Comparison of ENCODE assay signal across 15 cellular contexts in genomic region chr19:7475665-7476064, GRCh38. TPM values are rescaled to one million over a fixed set of nuclear protein-coding genes. Genes with fewer than 3 reads are reported as not detected.
DNase-seq lines count a peak whose midpoint lies in the region; ATAC-seq lines count a peak whose summit lies in the region.
"Had no signal": no experiment of that assay in that cellular context is flagged by ENCODE, and none has a peak within 500 bp of the region (broad histone marks: within the 10 kb centered on the region; RNA-seq: fewer than 3 reads in every experiment).

No MANE protein-coding gene starts in this region.

- peaks cover 14% of the 10 kb centered on the region for H3K36me3 Mint-ChIP-seq in activated T-cell treated with anti-CD3 and anti-CD28 coated beads, Interleukin-2, amount 50 U/mL, for 24 hours (ENCODE audit: low read depth)
- H3K36me3 Mint-ChIP-seq in T-helper 17 cell (ENCODE audit: low read depth) (peaks cover 2% of the 10 kb centered on the region), memory B cell (peaks cover 9% of the 10 kb centered on the region)

- no peak for ATAC-seq in T-helper 17 cell
- ATAC-seq in memory B cell (ENCODE audit: low read depth), result no peak

- no peaks in the 10 kb centered on the region for H3K27me3 Mint-ChIP-seq in activated T-cell treated with anti-CD3 and anti-CD28 coated beads, Interleukin-2, amount 50 U/mL, for 24 hours
- no peaks in the 10 kb centered on the region for H3K27me3 Mint-ChIP-seq in T-helper 17 cell
- no peaks in the 10 kb centered on the region for H3K27me3 Mint-ChIP-seq in memory B cell

- H3K4me3 Mint-ChIP-seq in activated T-cell treated with anti-CD3 and anti-CD28 coated beads, Interleukin-2, amount 50 U/mL, for 24 hours, result no peak overlapping the region
- H3K4me3 Mint-ChIP-seq in T-helper 17 cell (no peak overlapping the region), memory B cell (no peak overlapping the region)

- peak overlapping the region; percentile 57 for H3K27ac Mint-ChIP-seq in activated T-cell treated with anti-CD3 and anti-CD28 coated beads, Interleukin-2, amount 50 U/mL, for 24 hours
- peak overlapping the region; percentile 24 for H3K27ac Mint-ChIP-seq in T-helper 17 cell
- peak overlapping the region; percentile 20 for H3K27ac Mint-ChIP-seq in memory B cell

- DNase-seq in activated T-cell treated with anti-CD3 and anti-CD28 coated beads, Interleukin-2, amount 50 U/mL, for 24 hours, result no peak
- DNase-seq in activated T-cell treated with anti-CD3 and anti-CD28 coated beads, Interleukin-2, amount 50 U/mL, for 1 hour, result no peak
- DNase-seq in T-helper 17 cell (no peak), memory B cell (ENCODE audit: low spot score in 2 of 2) (no peak), A172 (ENCODE audit: low spot score) (no peak), OCI-M1 (lab: John Stamatoyannopoulos, UW) (no peak), iPS-NIHi11 (ENCODE audit: low spot score) (no peak)
- DNase-seq: Kasumi-1, MM.1S, NCI-H1048, NCI-H1417 treated with DMSO at 0.1 percent for 48 hours, NCI-H187, NCI-H446 treated with DMSO at 0.1 percent for 48 hours, NCI-H526 treated with DMSO at 0.1 percent for 48 hours, SHP77 had no signal

- H3K9me3 Mint-ChIP-seq in activated T-cell treated with anti-CD3 and anti-CD28 coated beads, Interleukin-2, amount 50 U/mL, for 24 hours, result no peaks in the 10 kb centered on the region
- H3K9me3 Mint-ChIP-seq in memory B cell, result no peaks in the 10 kb centered on the region

- no peaks in the 10 kb centered on the region for H3K4me1 Mint-ChIP-seq in activated T-cell treated with anti-CD3 and anti-CD28 coated beads, Interleukin-2, amount 50 U/mL, for 24 hours (ENCODE audit: low read depth)
- H3K4me1 Mint-ChIP-seq in T-helper 17 cell, result peaks cover 2% of the 10 kb centered on the region
- H3K4me1 Mint-ChIP-seq in memory B cell, result peaks cover 14% of the 10 kb centered on the region

- no peaks in the 10 kb centered on the region for H3K9me3 ChIP-seq in T-helper 17 cell (ENCODE audit: control insufficient read depth, low read length, poor library complexity, severe bottlenecking)

RNA-seq across cellular contexts. Expression of gene PEX11G, which starts 13.2 kb away (rescaled TPM):
- total RNA-seq in T-helper 17 cell, result not detected
- 3.0 and 6.7 TPM in 2 replicates for total RNA-seq in A172 (2014; rRNA removed; shearing (Covaris generic))

RNA-seq across cellular contexts. Expression of gene ZNF358, which starts 40.2 kb away (rescaled TPM):
- 1 to 10 TPM; 4.1 to 5.1 TPM for total RNA-seq in T-helper 17 cell
- 47.8 and 72.7 TPM in 2 replicates for total RNA-seq in A172 (2014; rRNA removed; shearing (Covaris generic))

RNA-seq across cellular contexts. Expression of gene MCOLN1, which starts 46.8 kb away (rescaled TPM):
- 10 to 100 TPM; 11.4 to 17.0 TPM for total RNA-seq in T-helper 17 cell
- total RNA-seq in A172 (2014; rRNA removed; shearing (Covaris generic)), result 3.1 and 5.0 TPM in 2 replicates

RNA-seq across cellular contexts. Expression of gene PNPLA6, which starts 59.9 kb away (rescaled TPM):
- 10 to 100 TPM; 95.1 to 97.2 TPM for total RNA-seq in T-helper 17 cell
- total RNA-seq in A172 (2014; rRNA removed; shearing (Covaris generic)), result 105 and 138 TPM in 2 replicates
